Comparison of ENCODE assay signal across 1 cellular context in the genomic region with DNA sequence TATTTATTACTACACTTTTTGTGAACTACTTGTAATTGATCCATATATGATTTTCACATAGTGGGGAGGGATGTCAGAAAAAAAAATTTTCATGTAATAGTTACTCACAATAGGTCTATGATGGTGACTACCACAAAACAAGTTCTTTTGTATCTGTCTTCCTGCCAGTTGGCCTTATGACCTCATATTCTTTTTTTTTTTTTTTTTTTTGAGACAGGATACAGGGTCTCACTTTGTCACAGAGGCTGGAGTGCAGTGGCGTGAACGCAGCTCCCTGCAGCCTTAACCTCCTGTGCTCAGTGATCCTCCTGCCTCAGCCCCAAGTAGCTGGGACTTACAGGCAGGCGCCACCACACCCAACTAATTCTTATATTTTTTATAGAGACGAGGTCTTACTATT.
TF ChIP-seq lines count a peak whose summit lies in the region.

No MANE protein-coding gene starts in this region.

TF ChIP-seq in endothelial cell of umbilical vein, 7 proteins besides CTCF, POLR2A, EP300 and RAD21:
- TF ChIP-seq, protein P1, sequence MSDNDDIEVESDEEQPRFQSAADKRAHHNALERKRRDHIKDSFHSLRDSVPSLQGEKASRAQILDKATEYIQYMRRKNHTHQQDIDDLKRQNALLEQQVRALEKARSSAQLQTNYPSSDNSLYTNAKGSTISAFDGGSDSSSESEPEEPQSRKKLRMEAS (IDR thresholded peaks at IDR 0.05; ENCODE audit: insufficient read depth, insufficient read length), result no peak
- no peak for TF ChIP-seq GATA2 (IDR thresholded peaks at IDR 0.05; ENCODE audit: insufficient read depth, insufficient read length, low read depth, low read length)
- TF ChIP-seq JUN (IDR thresholded peaks at IDR 0.05; ENCODE audit: borderline replicate concordance, insufficient read depth, insufficient read length, low read depth), result peak; percentile 10
- no peak for TF ChIP-seq POLR2AphosphoS5 (IDR thresholded peaks at IDR 0.05; ENCODE audit: insufficient read depth, low read depth, low read length)
- TF ChIP-seq EZH2 (IDR thresholded peaks at IDR 0.05; ENCODE audit: borderline replicate concordance, low read depth, low read length, severe bottlenecking), result no peak
- no peak for TF ChIP-seq MYC (IDR thresholded peaks at IDR 0.05; ENCODE audit: low read depth, low read length)
- TF ChIP-seq FOS (IDR thresholded peaks at IDR 0.05; ENCODE audit: borderline replicate concordance, insufficient read depth, low read length), result peak; percentile 10
TF ChIP-seq in endothelial cell of umbilical vein: peak in this region for 2.
